In the genomic region with DNA sequence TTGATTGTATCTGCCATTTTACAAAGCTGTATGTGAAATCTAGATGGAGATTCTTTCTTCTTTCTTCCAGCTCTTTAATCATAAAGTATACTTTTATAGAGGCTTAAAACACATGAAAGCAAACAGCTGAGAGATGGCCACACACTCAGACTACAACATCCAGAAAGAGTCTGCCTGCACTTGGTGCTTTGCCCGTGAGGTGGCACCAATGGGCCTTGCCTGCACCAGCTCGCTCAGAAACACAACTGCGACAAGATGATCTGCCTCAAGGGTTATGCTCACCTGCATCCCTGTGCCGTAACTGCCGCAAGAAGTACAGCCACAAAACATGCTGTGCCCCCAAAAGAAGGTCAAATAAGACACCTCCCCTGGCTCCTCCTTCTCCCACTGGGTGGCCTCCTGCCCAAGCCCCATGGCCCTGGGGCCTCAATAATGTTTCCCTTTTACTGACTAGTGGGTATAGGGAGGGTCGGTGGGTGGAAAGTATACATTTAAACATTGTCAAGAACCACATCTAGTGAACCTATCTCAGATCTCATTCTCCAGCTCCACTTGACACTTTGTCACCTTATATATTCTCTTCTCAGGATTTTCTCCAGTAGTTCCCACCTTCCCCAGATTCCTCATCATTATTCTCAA, we compare ENCODE assay signal across 8 cellular contexts.
A peak's percentile ranks its signal among the peaks of the same experiment; 100 is the strongest.
DNase-seq lines count a peak whose midpoint lies in the region; ATAC-seq and TF ChIP-seq lines count a peak whose summit lies in the region.

No MANE protein-coding gene starts in this region.

- no peak overlapping the region for H2AFZ ChIP-seq in osteoblast (ENCODE audit: low read length)

- H3K27me3 ChIP-seq in osteoblast (ENCODE audit: insufficient read depth, low read length) = no peaks in the 10 kb centered on the region

- no peaks in the 10 kb centered on the region for H3K79me2 ChIP-seq in osteoblast (ENCODE audit: insufficient read depth, low read length)

- ATAC-seq in HG03521 (IDR thresholded peaks at IDR 0.05; ENCODE audit: unreplicated experiment) (no peak), GM18858 (IDR thresholded peaks at IDR 0.05; ENCODE audit: unreplicated experiment) (no peak)

- in situ Hi-C loops in GM13976 (cut with MboI; ENCODE audit: low sequenced_read_pairs, unreplicated experiment) = no loop called here

- TF ChIP-seq CTCF in GM13976 (IDR thresholded peaks at IDR 0.05; ENCODE audit: borderline replicate concordance, control extremely low read depth, extremely low read depth, insufficient read depth, missing control alignments) (peak; percentile 29), osteoblast (IDR thresholded peaks at IDR 0.05; ENCODE audit: extremely low read depth, low read depth, low read length) (peak; percentile 77), GM20000 (IDR thresholded peaks at IDR 0.05; ENCODE audit: extremely low read depth, missing control alignments) (no peak)

- no peak overlapping the region for H3K27ac ChIP-seq in osteoblast (ENCODE audit: low read depth, low read length)

- H4K20me1 ChIP-seq in osteoblast (ENCODE audit: insufficient read depth, low read length) = no peaks in the 10 kb centered on the region

- peaks cover 8% of the 10 kb centered on the region for H3K36me3 ChIP-seq in osteoblast (ENCODE audit: insufficient read depth, low read length)

- no peaks in the 10 kb centered on the region for H3K4me1 ChIP-seq in osteoblast (ENCODE audit: insufficient read depth, low read length)

- no peak overlapping the region for H3K4me2 ChIP-seq in osteoblast (ENCODE audit: insufficient read depth, low read length)

- DNase-seq in GM13976 (ENCODE audit: low spot score) (no peak), OCI-M1 (lab: John Stamatoyannopoulos, UW) (peak; percentile 64), fibroblast of gingiva (ENCODE audit: low read depth) (peak; percentile 36), osteoblast (ENCODE audit: insufficient read length, low spot score, missing footprints) (peak; percentile 62), GM20000 (ENCODE audit: low spot score) (no peak), germinal center (ENCODE audit: low spot score) (no peak)

- no peak overlapping the region for H3K4me3 ChIP-seq in osteoblast (ENCODE audit: insufficient read depth, low read length)

- H3K9me3 ChIP-seq in osteoblast (ENCODE audit: low read depth, low read length) = no peaks in the 10 kb centered on the region

Comparison
In these comparisons a context has a peak if more than half of its experiments do, and no peak if none do; other contexts are left out.
1. DNase-seq: peak in OCI-M1 (single experiment), fibroblast of gingiva (single experiment) and osteoblast (single experiment); none in GM13976 (single experiment), GM20000 (single experiment) and germinal center (single experiment).